17 cellular contexts compared by ENCODE assay signal in genomic region chr18:31343454-31343853, GRCh38. TPM values are rescaled to one million over a fixed set of nuclear protein-coding genes. Genes with fewer than 3 reads are reported as not detected.
DNase-seq lines count a peak whose midpoint lies in the region; ATAC-seq, FAIRE-seq and TF ChIP-seq lines count a peak whose summit lies in the region.
"Had no signal": no experiment of that assay in that cellular context is flagged by ENCODE, and none has a peak within 500 bp of the region (broad histone marks: within the 10 kb centered on the region; RNA-seq: fewer than 3 reads in every experiment).

No MANE protein-coding gene starts in this region.

- intact Hi-C loops in PC-3 (cut with micrococcal nuclease) = no loop called here

- H3K9me3 ChIP-seq in PC-3 (ENCODE audit: low read length) (no peaks in the 10 kb centered on the region), H1 (ENCODE audit: insufficient read depth in 2 of 2, low read depth in 1 of 2, low read length in 1 of 2) (no peaks in the 10 kb centered on the region)
- H3K9me3 ChIP-seq: BLaER1 treated with 17β-estradiol and CSF1 and Interleukin-3, amounts not matched to agents 10 nM and 100 nM had no signal

- POLR2A ChIA-PET in PC-3 (lab: Charles Lee; ENCODE audit: unreplicated experiment) = no interaction called here
- POLR2A ChIA-PET in H1 (lab: Charles Lee; ENCODE audit: partially characterized antibody) = no interaction called here

- no peaks in the 10 kb centered on the region for H3K4me1 ChIP-seq in GM23338 (ENCODE audit: insufficient read depth)
- H3K4me1 ChIP-seq in PC-3 (ENCODE audit: insufficient read depth, low read length) = no peaks in the 10 kb centered on the region
- H3K4me1 ChIP-seq in H1 (replicated peaks in 1 of 4; ENCODE audit: control insufficient read depth in 3 of 4, insufficient read depth in 4 of 4, low read length in 3 of 4) = no peaks in the 10 kb centered on the region; a peak in 1 of 7 replicates
- H3K4me1 ChIP-seq: BLaER1 treated with 17β-estradiol and CSF1 and Interleukin-3, amounts not matched to agents 10 nM and 100 nM had no signal

- ATAC-seq in GM23338 (no peak), PC-3 (no peak)

- H4K8ac ChIP-seq in H1 (ENCODE audit: extremely low read depth, insufficient read depth, low read length) = peak overlapping the region; percentile 66; the same call in 1 of the 2 replicates

- no peaks in the 10 kb centered on the region for H3K27me3 Mint-ChIP-seq in GM23338 (ENCODE audit: insufficient read depth, low read depth, poor library complexity)
- no peaks in the 10 kb centered on the region for H3K27me3 Mint-ChIP-seq in activated naive CD8-positive, alpha-beta T cell treated with anti-CD3 and anti-CD28 coated beads for 36 hours
- H3K27me3 Mint-ChIP-seq: CD4-positive, CD25-positive, alpha-beta regulatory T cell; IgD-negative memory B cell had no signal

- BruUV-seq in PC-3 (replicated peaks; lab: Mats Ljungman, UMichigan) = no TSS peak

- H3K4me3 Mint-ChIP-seq in GM23338 = no peak overlapping the region
- H3K4me3 Mint-ChIP-seq in activated naive CD8-positive, alpha-beta T cell treated with anti-CD3 and anti-CD28 coated beads for 36 hours = no peak overlapping the region
- H3K4me3 Mint-ChIP-seq: CD4-positive, CD25-positive, alpha-beta regulatory T cell; IgD-negative memory B cell had no signal

- no peaks in the 10 kb centered on the region for H3K79me1 ChIP-seq in H1 (ENCODE audit: low read depth, low read length)

- no peak overlapping the region for H2BK20ac ChIP-seq in H1 (ENCODE audit: low read length)

- no peak overlapping the region for H2AK5ac ChIP-seq in H1 (ENCODE audit: low read depth, low read length)

- H3K27me3 ChIP-seq in GM23338 (ENCODE audit: insufficient read depth) = no peaks in the 10 kb centered on the region
- no peaks in the 10 kb centered on the region for H3K27me3 ChIP-seq in PC-3 (ENCODE audit: low read length)
- no peaks in the 10 kb centered on the region for H3K27me3 ChIP-seq in H1 (replicated peaks in 1 of 4; ENCODE audit: control insufficient read depth in 3 of 4, extremely low read depth in 1 of 4, insufficient read depth in 3 of 4, low read length in 3 of 4)
- H3K27me3 ChIP-seq: BLaER1 treated with 17β-estradiol and CSF1 and Interleukin-3, amounts not matched to agents 10 nM and 100 nM had no signal

- H3K36me3 ChIP-seq in GM23338 (ENCODE audit: insufficient read depth) (no peaks in the 10 kb centered on the region), PC-3 (ENCODE audit: low read depth, low read length) (no peaks in the 10 kb centered on the region), H1 (ENCODE audit: control insufficient read depth in 2 of 4, insufficient read depth in 4 of 4, low read length in 3 of 4) (no peaks in the 10 kb centered on the region)
- H3K36me3 ChIP-seq: BLaER1 treated with 17β-estradiol and CSF1 and Interleukin-3, amounts not matched to agents 10 nM and 100 nM had no signal

- no peak overlapping the region for H4K91ac ChIP-seq in H1 (replicated peaks; ENCODE audit: insufficient read length, low read length)

- H3K27ac ChIP-seq in GM23338 (ENCODE audit: low read depth) (no peak overlapping the region), PC-3 (ENCODE audit: low read length) (no peak overlapping the region), H1 (ENCODE audit: low read depth, low read length) (no peak overlapping the region)
- H3K27ac ChIP-seq: BLaER1 treated with 17β-estradiol and CSF1 and Interleukin-3, amounts not matched to agents 10 nM and 100 nM had no signal

- H3K23me2 ChIP-seq in H1 (ENCODE audit: low read depth, low read length) = no peaks in the 10 kb centered on the region

- H3F3A ChIP-seq in GM23338 (replicated peaks; ENCODE audit: low read depth) (no peaks in the 10 kb centered on the region), PC-3 (ENCODE audit: low read length, unreplicated experiment) (no peaks in the 10 kb centered on the region)

- H3K18ac ChIP-seq in H1 (ENCODE audit: extremely low read depth, low read length) = no peak overlapping the region

- no peak overlapping the region for H2BK12ac ChIP-seq in H1 (ENCODE audit: low read depth, low read length)

- no peak for TF ChIP-seq POLR2A in H1 (IDR thresholded peaks at IDR 0.05; ENCODE audit: control extremely low read depth in 1 of 2, low read depth in 2 of 2, low read length in 2 of 2)

- H3K9ac ChIP-seq in PC-3 (ENCODE audit: low read length) (no peak overlapping the region), H1 (replicated peaks in 1 of 4; ENCODE audit: extremely low read depth in 1 of 4, low read depth in 3 of 4, low read length in 3 of 4) (no peak overlapping the region)
- H3K9ac ChIP-seq: BLaER1 treated with 17β-estradiol and CSF1 and Interleukin-3, amounts not matched to agents 10 nM and 100 nM had no signal

- H3K4me2 ChIP-seq in GM23338 (no peak overlapping the region), PC-3 (ENCODE audit: low read length) (no peak overlapping the region), H1 (ENCODE audit: insufficient read depth in 1 of 2, low read depth in 2 of 2, low read length in 2 of 2) (no peak overlapping the region)
- H3K4me2 ChIP-seq: BLaER1 treated with 17β-estradiol and CSF1 and Interleukin-3, amounts not matched to agents 10 nM and 100 nM had no signal

- FAIRE-seq in H1 (lab: Jason Lieb, UNC) = no peak

- H3K14ac ChIP-seq in H1 (ENCODE audit: insufficient read length) = no peak overlapping the region

- H3K4me3 ChIP-seq in GM23338 (no peak overlapping the region), PC-3 (ENCODE audit: low read length) (no peak overlapping the region), H1 (ENCODE audit: extremely low read depth in 1 of 4, insufficient read depth in 2 of 4, low read depth in 3 of 4, low read length in 4 of 4) (no peak overlapping the region)
- H3K4me3 ChIP-seq: BLaER1 treated with 17β-estradiol and CSF1 and Interleukin-3, amounts not matched to agents 10 nM and 100 nM had no signal

- H3K4me1 Mint-ChIP-seq in GM23338 = peaks cover 5% of the 10 kb centered on the region; the same call in 2 of the 3 replicates
- no peaks in the 10 kb centered on the region for H3K4me1 Mint-ChIP-seq in activated naive CD8-positive, alpha-beta T cell treated with anti-CD3 and anti-CD28 coated beads for 36 hours
- H3K4me1 Mint-ChIP-seq: CD4-positive, CD25-positive, alpha-beta regulatory T cell; IgD-negative memory B cell had no signal

- TF ChIP-seq RAD21 in Ishikawa (IDR thresholded peaks at IDR 0.05; ENCODE audit: low read depth) (no peak), H1 (IDR thresholded peaks at IDR 0.05 in 1 of 2, conservative IDR thresholded peaks at IDR 0.05 in 1 of 2; ENCODE audit: low read depth in 2 of 2, low read length in 2 of 2) (no peak)

- no peaks in the 10 kb centered on the region for H3K9me3 Mint-ChIP-seq in GM23338
- peaks cover 3% of the 10 kb centered on the region for H3K9me3 Mint-ChIP-seq in activated naive CD8-positive, alpha-beta T cell treated with anti-CD3 and anti-CD28 coated beads for 36 hours

- TF ChIP-seq EP300 in Ishikawa (IDR thresholded peaks at IDR 0.05; ENCODE audit: borderline replicate concordance) = no peak
- TF ChIP-seq EP300 in H1 (IDR thresholded peaks at IDR 0.05; ENCODE audit: borderline replicate concordance in 1 of 2, low read depth in 2 of 2, low read length in 2 of 2) = no peak

- no peak overlapping the region for H2BK15ac ChIP-seq in H1 (ENCODE audit: low read length)

- H3K4ac ChIP-seq in H1 (replicated peaks; ENCODE audit: insufficient read length, low read depth, low read length) = no peak overlapping the region

- no peaks in the 10 kb centered on the region for H3K36me3 Mint-ChIP-seq in GM23338 (ENCODE audit: low read depth)
- H3K36me3 Mint-ChIP-seq in activated naive CD8-positive, alpha-beta T cell treated with anti-CD3 and anti-CD28 coated beads for 36 hours = no peaks in the 10 kb centered on the region
- H3K36me3 Mint-ChIP-seq: CD4-positive, CD25-positive, alpha-beta regulatory T cell; IgD-negative memory B cell had no signal

- H2BK5ac ChIP-seq in H1 (ENCODE audit: low read depth, low read length) = no peak overlapping the region

- TF ChIP-seq CTCF in GM23338 (conservative IDR thresholded peaks at IDR 0.05; ENCODE audit: low read depth in 2 of 2) (no peak), PC-3 (conservative IDR thresholded peaks at IDR 0.05; ENCODE audit: low read depth, low read length) (no peak), H1 (IDR thresholded peaks at IDR 0.05; ENCODE audit: control extremely low read depth in 1 of 3, insufficient read depth in 1 of 3, low read depth in 1 of 3, low read length in 3 of 3) (no peak)

- WGBS in H1 (ENCODE audit: extremely low coverage in 1 of 2, insufficient coverage in 1 of 2, insufficient read length in 1 of 2, insufficient replicate concordance in 2 of 2, low coverage in 1 of 2, low lambda C conversion rate in 2 of 2, missing lambda C conversion rate in 1 of 2), 2 experiments = 88% methylated on average over 4 of the region's 4 CpGs; no CpG with 5 or more reads in 1 of the 2 experiments

- H3K79me2 ChIP-seq in GM23338 (replicated peaks; ENCODE audit: insufficient read depth) (no peaks in the 10 kb centered on the region), PC-3 (ENCODE audit: low read length) (no peaks in the 10 kb centered on the region), H1 (ENCODE audit: control insufficient read depth in 1 of 2, insufficient read depth in 2 of 2, low read length in 2 of 2) (no peaks in the 10 kb centered on the region)

- CTCF ChIA-PET in PC-3 (lab: Charles Lee) (no interaction called here), H1 (lab: Charles Lee; ENCODE audit: partially characterized antibody) (no interaction called here)

- peaks cover 5% of the 10 kb centered on the region for H3K9me2 ChIP-seq in GM23338 (ENCODE audit: insufficient read depth)
- no peaks in the 10 kb centered on the region for H3K9me2 ChIP-seq in PC-3 (replicated peaks; ENCODE audit: low read length)

- H2AFZ ChIP-seq in GM23338 (peak overlapping the region; percentile 91; the same call in 1 of the 2 replicates), PC-3 (ENCODE audit: low read length) (peak overlapping the region; percentile 48; the same call in 1 of the 2 replicates), H1 (ENCODE audit: low read length) (peak overlapping the region; percentile 91)

- no peak overlapping the region for H3K23ac ChIP-seq in H1 (ENCODE audit: insufficient read length)

- H4K5ac ChIP-seq in H1 (ENCODE audit: insufficient read length, low read depth, low read length) = no peak overlapping the region

- H3K56ac ChIP-seq in H1 (replicated peaks; ENCODE audit: insufficient read length, low read depth, low read length) = no peak overlapping the region

- no peaks in the 10 kb centered on the region for H4K20me1 ChIP-seq in GM23338 (replicated peaks; ENCODE audit: insufficient read depth)
- H4K20me1 ChIP-seq in PC-3 (ENCODE audit: low read length) = no peaks in the 10 kb centered on the region
- no peaks in the 10 kb centered on the region for H4K20me1 ChIP-seq in H1 (replicated peaks in 1 of 2; ENCODE audit: control insufficient read depth in 1 of 2, insufficient read depth in 2 of 2, low read length in 2 of 2)
- H4K20me1 ChIP-seq: BLaER1 treated with 17β-estradiol and CSF1 and Interleukin-3, amounts not matched to agents 10 nM and 100 nM had no signal

- H2BK120ac ChIP-seq in H1 (replicated peaks; ENCODE audit: low read depth, low read length) = no peak overlapping the region

- no peak for DNase-seq in GM23338 (ENCODE audit: low spot score)
- no peak for DNase-seq in PC-3
- DNase-seq in H1 (ENCODE audit: low read depth in 1 of 2, low spot score in 2 of 2) = no peak
- DNase-seq in stimulated activated naive CD4-positive, alpha-beta T cell (lab: John Stamatoyannopoulos, UW) = no peak
- no peak for DNase-seq in OCI-M2 (lab: John Stamatoyannopoulos, UW; ENCODE audit: unreplicated experiment)
- no peak for DNase-seq in SK-N-DZ (ENCODE audit: low spot score)
- DNase-seq in activated naive CD8-positive, alpha-beta T cell treated with anti-CD3 and anti-CD28 coated beads for 36 hours = no peak
- DNase-seq: ACHN; CD4-positive, CD25-positive, alpha-beta regulatory T cell; DMS53; GOT3; HCEC 1CT had no signal

- no peak overlapping the region for H3K27ac Mint-ChIP-seq in GM23338
- H3K27ac Mint-ChIP-seq in activated naive CD8-positive, alpha-beta T cell treated with anti-CD3 and anti-CD28 coated beads for 36 hours = no peak overlapping the region
- H3K27ac Mint-ChIP-seq: CD4-positive, CD25-positive, alpha-beta regulatory T cell; IgD-negative memory B cell had no signal

RNA-seq across cellular contexts. Expression of gene DSG1, which starts 25.5 kb away (rescaled TPM):
- 0.04 TPM in 1 of 2 replicates, not detected in the other for total RNA-seq in GM23338 (2014; rRNA removed; shearing (Covaris generic))
- polyA plus RNA-seq in GM23338 (2016; fragmentation: Nextera tagmentation; extraction: Ambion mirVana) = not detected in 2 replicates
- total RNA-seq in PC-3 (2014; rRNA removed) = not detected in 2 replicates
- 0.06 TPM in 1 of 2 replicates, not detected in the other for total RNA-seq in H1 (2021; fragmentation: NEBNext Ultra II Directional; extraction: Animal tissue kit (Norgen Biotek cat#: 25700))
- polyA plus RNA-seq in H1 (2011; rRNA removed) = 0.06 TPM in 2 replicates
- polyA plus RNA-seq in H1 (2011; cell fraction: cytosol; rRNA removed) = not detected
- not detected for polyA plus RNA-seq in H1 (2011; cell fraction: nucleus; rRNA removed)
- 0.05 TPM in 1 of 4 replicates, not detected in the others for polyA plus RNA-seq in H1 (2012, experiment 1 of 2)
- polyA plus RNA-seq in H1 (2012, experiment 2 of 2) = not detected
- polyA plus RNA-seq in H1 (2013, experiment 1 of 2) = 0.02 TPM
- under 0.01 TPM for polyA plus RNA-seq in H1 (2013, experiment 2 of 2)
- 0.03 TPM in 1 of 2 replicates, not detected in the other for polyA minus RNA-seq in H1 (2011; rRNA and poly(A)+ RNA removed)
- polyA minus RNA-seq in H1 (2011; cell fraction: cytosol; rRNA and poly(A)+ RNA removed) = not detected
- polyA minus RNA-seq in H1 (2011; cell fraction: nucleus; rRNA and poly(A)+ RNA removed) = not detected
- polyA plus RNA-seq in SK-N-DZ (2014; cell fraction: cytosol; rRNA removed) = not detected in 2 replicates
- not detected in 2 replicates for polyA plus RNA-seq in SK-N-DZ (2014; cell fraction: nucleus; rRNA removed)
- not detected for total RNA-seq in activated naive CD8-positive, alpha-beta T cell treated with anti-CD3 and anti-CD28 coated beads for 36 hours
- total RNA-seq: A172; CD4-positive, CD25-positive, alpha-beta regulatory T cell; HT-29 had no signal
- polyA plus RNA-seq: CD4-positive, CD25-positive, alpha-beta regulatory T cell; IgD-negative memory B cell had no signal

RNA-seq across cellular contexts. Expression of gene DSG4, which starts 33.1 kb away (rescaled TPM):
- not detected in 2 replicates for total RNA-seq in GM23338 (2014; rRNA removed; shearing (Covaris generic))
- polyA plus RNA-seq in GM23338 (2016; fragmentation: Nextera tagmentation; extraction: Ambion mirVana) (not detected in 2 replicates), H1 (2011; rRNA removed) (not detected in 2 replicates)
- 0.04 TPM in 1 of 2 replicates, not detected in the other for total RNA-seq in PC-3 (2014; rRNA removed)
- not detected in 2 replicates for total RNA-seq in H1 (2021; fragmentation: NEBNext Ultra II Directional; extraction: Animal tissue kit (Norgen Biotek cat#: 25700))
- not detected for polyA plus RNA-seq in H1 (2011; cell fraction: cytosol; rRNA removed)
- polyA plus RNA-seq in H1 (2011; cell fraction: nucleus; rRNA removed) = not detected
- not detected in 4 replicates for polyA plus RNA-seq in H1 (2012, experiment 1 of 2)
- polyA plus RNA-seq in H1 (2012, experiment 2 of 2) = not detected
- 0.04 TPM for polyA plus RNA-seq in H1 (2013, experiment 1 of 2)
- polyA plus RNA-seq in H1 (2013, experiment 2 of 2) = 0.04 TPM
- polyA minus RNA-seq in H1 (2011; rRNA and poly(A)+ RNA removed) = not detected in 2 replicates
- polyA minus RNA-seq in H1 (2011; cell fraction: cytosol; rRNA and poly(A)+ RNA removed) = not detected
- not detected for polyA minus RNA-seq in H1 (2011; cell fraction: nucleus; rRNA and poly(A)+ RNA removed)
- polyA plus RNA-seq in SK-N-DZ (2014; cell fraction: cytosol; rRNA removed) = not detected in 2 replicates
- not detected in 2 replicates for polyA plus RNA-seq in SK-N-DZ (2014; cell fraction: nucleus; rRNA removed)
- not detected for total RNA-seq in activated naive CD8-positive, alpha-beta T cell treated with anti-CD3 and anti-CD28 coated beads for 36 hours
- total RNA-seq: A172; CD4-positive, CD25-positive, alpha-beta regulatory T cell had no signal
- polyA plus RNA-seq: CD4-positive, CD25-positive, alpha-beta regulatory T cell; IgD-negative memory B cell had no signal
